In the genomic region with DNA sequence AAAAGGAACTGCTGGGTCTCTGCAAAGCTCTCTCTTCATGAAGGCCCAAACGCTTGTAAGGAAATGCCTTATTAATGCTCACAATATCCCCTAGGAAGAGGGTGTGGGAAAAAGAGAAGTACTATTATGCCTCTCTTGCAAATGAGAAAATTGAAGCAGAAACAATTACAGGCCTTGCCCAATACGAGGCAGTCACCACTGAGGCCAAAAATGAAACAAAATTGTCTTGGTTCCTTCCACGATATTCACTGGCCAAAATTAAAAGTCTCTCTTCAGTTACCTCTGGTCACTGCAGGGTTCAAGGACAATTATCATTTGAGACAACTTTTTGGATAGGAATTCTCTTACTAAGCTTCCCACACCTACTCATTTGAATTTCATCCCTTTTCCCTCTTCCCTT, we compare ENCODE assay signal across 11 cellular contexts. TPM values are rescaled to one million over a fixed set of nuclear protein-coding genes. Genes with fewer than 3 reads are reported as not detected.
DNase-seq lines count a peak whose midpoint lies in the region; ATAC-seq, FAIRE-seq and TF ChIP-seq lines count a peak whose summit lies in the region.
"Had no signal": no experiment of that assay in that cellular context is flagged by ENCODE, and none has a peak within 500 bp of the region (broad histone marks: within the 10 kb centered on the region; RNA-seq: fewer than 3 reads in every experiment).

No MANE protein-coding gene starts in this region.

- no peak for TF ChIP-seq EP300 in GM12878 (IDR thresholded peaks at IDR 0.05; ENCODE audit: borderline replicate concordance in 1 of 2, control insufficient read depth in 1 of 2, low read depth in 2 of 2, low read length in 2 of 2)

- CTCF ChIA-PET in GM12878 (lab: Yijun Ruan, JAX) = interaction anchor here (5.5 to 6.0 kb wide), 2 partner anchors 11 to 31 kb away, joined by 37 to 38 read pairs; no protein-coding TSS in a partner anchor

- no TSS peak for BruUV-seq in GM12878 (replicated peaks; lab: Mats Ljungman, UMichigan)

- TF ChIP-seq CTCF in Loucy (conservative IDR thresholded peaks at IDR 0.05; ENCODE audit: low read length) = no peak
- no peak for TF ChIP-seq CTCF in GM12878 (IDR thresholded peaks at IDR 0.05 in 2 of 3, conservative IDR thresholded peaks at IDR 0.05 in 1 of 3; ENCODE audit: control insufficient read depth in 2 of 3, extremely low read depth in 1 of 3, insufficient read depth in 1 of 3, low read depth in 3 of 3, low read length in 3 of 3)
- no peak for TF ChIP-seq CTCF in lung (IDR thresholded peaks at IDR 0.05; ENCODE audit: control extremely low read depth, extremely low read depth)

- DNase-seq in GM12878 (ENCODE audit: low read depth, low spot score) (no peak), lung (ENCODE audit: low spot score) (no peak), NAMALWA (ENCODE audit: low spot score) (no peak), NCI-H2227 (lab: John Stamatoyannopoulos, UW; ENCODE audit: unreplicated experiment) (no peak), NCI-H1105 treated with DMSO at 0.1 percent for 48 hours (lab: John Stamatoyannopoulos, UW) (no peak)
- DNase-seq: activated CD8-positive, alpha-beta memory T cell treated with anti-CD3 and anti-CD28 coated beads, Interleukin-2, amount 10 ng/mL, durations not matched to agents 7 days and 5 days; NCI-H446 treated with DMSO at 0.1 percent for 48 hours; T-helper 1 cell had no signal

- SMC1A ChIA-PET in GM12878 (lab: Charles Lee; ENCODE audit: uncharacterized antibody, unreplicated experiment) = interaction anchor here (3.9 to 4.5 kb wide), 2 partner anchors 12 to 31 kb away, joined by 25 to 54 read pairs; no protein-coding TSS in a partner anchor

- no peak for ATAC-seq in GM12878
- ATAC-seq in lung (ENCODE audit: insufficient read depth, low FRiP score) = no peak
- ATAC-seq in GM19467 (IDR thresholded peaks at IDR 0.05; ENCODE audit: unreplicated experiment) = no peak
- ATAC-seq: activated CD8-positive, alpha-beta memory T cell treated with anti-CD3 and anti-CD28 coated beads, Interleukin-2, amount 10 ng/mL, durations not matched to agents 7 days and 5 days had no signal

- no peaks in the 10 kb centered on the region for H3K9me2 ChIP-seq in Loucy (replicated peaks; ENCODE audit: low read depth, low read length)

- TF ChIP-seq POLR2A in GM12878 (IDR thresholded peaks at IDR 0.05; ENCODE audit: low read depth, low read length) = no peak

- no peak for TF ChIP-seq RAD21 in GM12878 (IDR thresholded peaks at IDR 0.05; ENCODE audit: insufficient read depth, low read depth, low read length)

- H4K20me1 ChIP-seq in Loucy (ENCODE audit: insufficient read depth, low read length, poor library complexity, severe bottlenecking) (peaks cover 33% of the 10 kb centered on the region), GM12878 (ENCODE audit: control insufficient read depth, insufficient read depth) (no peaks in the 10 kb centered on the region)

- intact Hi-C loops in GM12878 (cut with micrococcal nuclease; ENCODE audit: unreplicated experiment) = no loop called here

- WGBS in GM12878 (ENCODE audit: insufficient coverage, insufficient replicate concordance, low lambda C conversion rate, missing lambda C conversion rate) = 52% methylated on average over 3 of the region's 3 CpGs
- 4 to 22% methylated on average over 3 of the region's 3 CpGs for WGBS in lung, 2 donors

- no peaks in the 10 kb centered on the region for H3K9me3 ChIP-seq in Loucy (ENCODE audit: insufficient read depth, low read depth, low read length)
- H3K9me3 ChIP-seq in GM12878 (replicated peaks; ENCODE audit: control insufficient read depth, insufficient read depth, low read length) = no peaks in the 10 kb centered on the region
- H3K9me3 ChIP-seq in lung (ENCODE audit: control insufficient read depth in 2 of 2, insufficient read depth in 1 of 2, low read length in 1 of 2) = no peaks in the 10 kb centered on the region
- H3K9me3 ChIP-seq in stomach smooth muscle (ENCODE audit: control insufficient read depth in 2 of 2, low read length in 2 of 2) = no peaks in the 10 kb centered on the region

- H3K4me1 ChIP-seq in Loucy (ENCODE audit: insufficient read depth, low read length, poor library complexity, severe bottlenecking) (peaks cover 74% of the 10 kb centered on the region), GM12878 (ENCODE audit: control insufficient read depth, insufficient read depth, low read length) (peaks cover 26% of the 10 kb centered on the region), lung (ENCODE audit: control insufficient read depth in 2 of 2, insufficient read depth in 2 of 2, low read length in 2 of 2) (peaks cover 16 to 54% of the 10 kb centered on the region in 2 donors), stomach smooth muscle (ENCODE audit: control insufficient read depth, insufficient read depth, low read length) (peaks cover 59% of the 10 kb centered on the region)

- no peak overlapping the region for H3K27ac ChIP-seq in GM12878 (ENCODE audit: control insufficient read depth, insufficient read depth)
- H3K27ac ChIP-seq in lung (ENCODE audit: low read depth in 1 of 2, low read length in 1 of 2) = peak overlapping the region; percentile 10 to 66
- no peak overlapping the region for H3K27ac ChIP-seq in stomach smooth muscle (ENCODE audit: low read length)

- RAD21 ChIA-PET in GM12878 (lab: Charles Lee; ENCODE audit: unreplicated experiment) = interaction anchor here (1.7 to 4.7 kb wide), 2 partner anchors 11 to 13 kb away, joined by 6 to 22 read pairs; no protein-coding TSS in a partner anchor

- POLR2A ChIA-PET in GM12878 (lab: Charles Lee) = interaction anchor here (0.9 to 1.0 kb wide), 2 partner anchors 12 to 13 kb away, joined by 3 read pairs; no protein-coding TSS in a partner anchor

- FAIRE-seq in GM12878 (lab: Jason Lieb, UNC) = no peak

- H3K27me3 ChIP-seq in Loucy (ENCODE audit: insufficient read depth, low read length, poor library complexity, severe bottlenecking) = no peaks in the 10 kb centered on the region
- no peaks in the 10 kb centered on the region for H3K27me3 ChIP-seq in GM12878 (replicated peaks in 1 of 2; ENCODE audit: control insufficient read depth in 2 of 2, insufficient read depth in 2 of 2, low read length in 1 of 2)
- no peaks in the 10 kb centered on the region for H3K27me3 ChIP-seq in lung (ENCODE audit: control insufficient read depth, insufficient read depth)
- H3K27me3 ChIP-seq in stomach smooth muscle (ENCODE audit: control insufficient read depth in 1 of 2, insufficient read depth in 2 of 2, low read length in 2 of 2) = no peaks in the 10 kb centered on the region

- in situ Hi-C loops in GM12878 (cut with MboI) = no loop called here

- H2AFZ ChIP-seq in Loucy (ENCODE audit: low read length) (no peak overlapping the region), GM12878 (ENCODE audit: control insufficient read depth, low read depth, low read length) (no peak overlapping the region)

- H3F3A ChIP-seq in Loucy (ENCODE audit: low read depth) = no peaks in the 10 kb centered on the region; the same call in 1 of the 2 replicates

- H3K4me2 ChIP-seq in Loucy (ENCODE audit: low read depth, low read length, poor library complexity, severe bottlenecking) = peak overlapping the region; percentile 96
- peak overlapping the region; percentile 88 for H3K4me2 ChIP-seq in GM12878 (ENCODE audit: control insufficient read depth, insufficient read depth)

- peaks cover 60% of the 10 kb centered on the region for H3K79me2 ChIP-seq in Loucy (ENCODE audit: insufficient read depth, low read length)
- peaks cover 5% of the 10 kb centered on the region for H3K79me2 ChIP-seq in GM12878 (ENCODE audit: control insufficient read depth, insufficient read depth, low read length)

- H3K36me3 ChIP-seq in Loucy (ENCODE audit: insufficient read depth, low read length) (no peaks in the 10 kb centered on the region), GM12878 (ENCODE audit: control insufficient read depth in 2 of 2, insufficient read depth in 2 of 2, low read length in 1 of 2) (no peaks in the 10 kb centered on the region), lung (ENCODE audit: control insufficient read depth in 2 of 2, insufficient read depth in 2 of 2, low read length in 2 of 2) (no peaks in the 10 kb centered on the region), stomach smooth muscle (ENCODE audit: control insufficient read depth in 2 of 2, insufficient read depth in 2 of 2, low read length in 2 of 2) (peaks cover 0 to 2% of the 10 kb centered on the region in 2 donors)

- H3K4me3 ChIP-seq in Loucy (ENCODE audit: low read length, poor library complexity, severe bottlenecking) = peak overlapping the region; percentile 94
- H3K4me3 ChIP-seq in GM12878 = no peak overlapping the region
- H3K4me3 ChIP-seq in lung = no peak overlapping the region
- H3K4me3 ChIP-seq in stomach smooth muscle (ENCODE audit: low read length in 2 of 2) = peak overlapping the region; percentile 24 to 29

- peak overlapping the region; percentile 86 for H3K9ac ChIP-seq in Loucy (ENCODE audit: low read depth, low read length, poor library complexity, severe bottlenecking)
- H3K9ac ChIP-seq in GM12878 (ENCODE audit: control insufficient read depth, insufficient read depth, low read length) = no peak overlapping the region
- peak overlapping the region in 1 of 2 donors; percentile 92 for H3K9ac ChIP-seq in stomach smooth muscle (ENCODE audit: low read length in 2 of 2)

RNA-seq across cellular contexts. Expression of a gene that starts 3.1 kb away (rescaled TPM):
- 11.8 and 13.3 TPM in 2 replicates for total RNA-seq in GM12878 (2013; cell fraction: nucleolus; rRNA removed)
- total RNA-seq in GM12878 (2014; rRNA removed) = 10.7 and 11.9 TPM in 2 replicates
- 9.2 and 9.5 TPM in 2 replicates for total RNA-seq in GM12878 (2014; rRNA removed; fragmentation: Illumina TruSeq; extraction: Trizol)
- total RNA-seq in GM12878 (2021) = 6.2 and 8.4 TPM in 2 replicates
- 20.3 TPM for polyA plus RNA-seq in GM12878 (2011; ENCODE audit: low read depth)
- 9.9 and 10.9 TPM in 2 replicates for polyA plus RNA-seq in GM12878 (2011; rRNA removed)
- polyA plus RNA-seq in GM12878 (2011; cell fraction: cytosol; rRNA removed) = 4.6 and 5.0 TPM in 2 replicates
- polyA plus RNA-seq in GM12878 (2011; cell fraction: nucleus; rRNA removed) = 5.7 and 6.6 TPM in 2 replicates
- 12.4 and 14.6 TPM in 2 replicates for polyA plus RNA-seq in GM12878 (2012)
- polyA plus RNA-seq in GM12878 (2014; fragmentation: Illumina TruSeq; extraction: Trizol) = 9.7 and 10.3 TPM in 2 replicates
- polyA plus RNA-seq in GM12878 (2014; fragmentation: Nextera tagmentation; extraction: Ambion mirVana) = 1 to 10 TPM; 2.1 to 3.7 TPM
- polyA plus RNA-seq in GM12878 (2014; rRNA removed) = 5.6 and 6.7 TPM in 2 replicates
- polyA plus RNA-seq in GM12878 (2016; fragmentation: Nextera tagmentation; extraction: Ambion mirVana) = 10 to 100 TPM; 11.5 to 11.7 TPM
- polyA minus RNA-seq in GM12878 (2011; rRNA and poly(A)+ RNA removed) = 19.4 and 25.1 TPM in 2 replicates
- 4.1 TPM in 2 replicates for polyA minus RNA-seq in GM12878 (2011; cell fraction: cytosol; rRNA and poly(A)+ RNA removed)
- polyA minus RNA-seq in GM12878 (2011; cell fraction: nucleus; rRNA and poly(A)+ RNA removed) = 6.2 and 15.4 TPM in 2 replicates
- 100 to 1,000 TPM; 195 to 360 TPM for total RNA-seq in lung
- 100 to 1,000 TPM; 104 to 105 TPM for polyA plus RNA-seq in lung

RNA-seq across cellular contexts. Expression of a gene that starts 41.0 kb away (rescaled TPM):
- total RNA-seq in GM12878 (2013; cell fraction: nucleolus; rRNA removed) = not detected in 2 replicates
- total RNA-seq in GM12878 (2014; rRNA removed) (not detected in 2 replicates), GM12878 (2014; rRNA removed; fragmentation: Illumina TruSeq; extraction: Trizol) (not detected in 2 replicates), GM12878 (2021) (not detected in 2 replicates), lung (10 to 100 TPM in 1 of 2 donors, 1 to 10 TPM in 1; 6.3 to 10.7 TPM)
- not detected for polyA plus RNA-seq in GM12878 (2011; ENCODE audit: low read depth)
- polyA plus RNA-seq in GM12878 (2011; rRNA removed) (not detected in 2 replicates), GM12878 (2014; fragmentation: Illumina TruSeq; extraction: Trizol) (not detected in 2 replicates), GM12878 (2014; fragmentation: Nextera tagmentation; extraction: Ambion mirVana) (under 1 TPM in 1 of 2 experiments, not detected in 1; 0.03 TPM), GM12878 (2014; rRNA removed) (not detected in 2 replicates), GM12878 (2016; fragmentation: Nextera tagmentation; extraction: Ambion mirVana) (not detected), lung (1 to 10 TPM; 4.4 to 7.6 TPM)
- not detected in 2 replicates for polyA plus RNA-seq in GM12878 (2011; cell fraction: cytosol; rRNA removed)
- polyA plus RNA-seq in GM12878 (2011; cell fraction: nucleus; rRNA removed) = not detected in 2 replicates
- 0.11 TPM in 1 of 2 replicates, not detected in the other for polyA plus RNA-seq in GM12878 (2012)
- not detected in 2 replicates for polyA minus RNA-seq in GM12878 (2011; rRNA and poly(A)+ RNA removed)
- not detected in 2 replicates for polyA minus RNA-seq in GM12878 (2011; cell fraction: cytosol; rRNA and poly(A)+ RNA removed)
- not detected in 2 replicates for polyA minus RNA-seq in GM12878 (2011; cell fraction: nucleus; rRNA and poly(A)+ RNA removed)

Comparison
In these comparisons a context has a peak if more than half of its experiments do, and no peak if none do; other contexts are left out.
1. H3K4me3 ChIP-seq: peak in Loucy (single experiment) and stomach smooth muscle (2 of 2); none in GM12878 (single experiment) and lung (single experiment).
2. H3K27ac ChIP-seq: peak in lung (2 of 2); none in GM12878 (single experiment) and stomach smooth muscle (single experiment).
3. RNA of a gene that starts 3.1 kb away (total RNA-seq): 195 to 360 TPM in lung; 6.2 to 13.3 TPM in GM12878; every median in the first group is over 10 times any median in the second.
4. RNA of a gene that starts 41.0 kb away (total RNA-seq): 6.3 to 10.7 TPM in lung; not detected in GM12878; every median in the first group is over 4 times any median in the second.